ENCODE assay signal across 12 cellular contexts in genomic region chr2:31987454-31987853, GRCh38. TPM values are rescaled to one million over a fixed set of nuclear protein-coding genes. Genes with fewer than 3 reads are reported as not detected.
DNase-seq lines count a peak whose midpoint lies in the region; ATAC-seq and TF ChIP-seq lines count a peak whose summit lies in the region.
"Had no signal": no experiment of that assay in that cellular context is flagged by ENCODE, and none has a peak within 500 bp of the region (broad histone marks: within the 10 kb centered on the region; RNA-seq: fewer than 3 reads in every experiment).

No MANE protein-coding gene starts in this region.

- peaks cover 30 to 55% (median 40%) of the 10 kb centered on the region in 4 donors for H3K4me1 Mint-ChIP-seq in CD4-positive, CD25-positive, alpha-beta regulatory T cell
- peaks cover 6% of the 10 kb centered on the region; the same call in 2 of the 3 replicates for H3K4me1 Mint-ChIP-seq in GM23338

- H3K27me3 Mint-ChIP-seq in CD4-positive, CD25-positive, alpha-beta regulatory T cell = no peaks in the 10 kb centered on the region
- H3K27me3 Mint-ChIP-seq in GM23338 (ENCODE audit: insufficient read depth, low read depth, poor library complexity) = peaks cover 4% of the 10 kb centered on the region
- H3K27me3 Mint-ChIP-seq: T-cell had no signal

- no peak for ATAC-seq in CD4-positive, CD25-positive, alpha-beta regulatory T cell (ENCODE audit: low read depth in 2 of 2)
- ATAC-seq in GM23338 = no peak
- ATAC-seq: left colon, T-cell had no signal

- H3K4me3 ChIP-seq in CD4-positive, CD25-positive, alpha-beta regulatory T cell (ENCODE audit: low read depth, low read length) = no peak overlapping the region
- H3K4me3 ChIP-seq in brain microvascular endothelial cell (ENCODE audit: low read depth, low read length) (no peak overlapping the region), GM23338 (no peak overlapping the region)

- peak overlapping the region in 2 of 3 donors; percentile 18 to 87 for H3K27ac Mint-ChIP-seq in CD4-positive, CD25-positive, alpha-beta regulatory T cell
- no peak overlapping the region for H3K27ac Mint-ChIP-seq in GM23338
- H3K27ac Mint-ChIP-seq: T-cell had no signal

- no peaks in the 10 kb centered on the region for H3K9me3 ChIP-seq in CD4-positive, CD25-positive, alpha-beta regulatory T cell (ENCODE audit: control insufficient read depth in 2 of 2, low read length in 2 of 2)

- peaks cover 100% of the 10 kb centered on the region for H3K79me2 ChIP-seq in GM23338 (replicated peaks; ENCODE audit: insufficient read depth)

- peaks cover 13% of the 10 kb centered on the region for H3K36me3 Mint-ChIP-seq in CD4-positive, CD25-positive, alpha-beta regulatory T cell
- no peaks in the 10 kb centered on the region for H3K36me3 Mint-ChIP-seq in GM23338 (ENCODE audit: low read depth)

- H3K4me2 ChIP-seq in GM23338 = no peak overlapping the region

- H3K4me3 Mint-ChIP-seq in CD4-positive, CD25-positive, alpha-beta regulatory T cell = no peak overlapping the region
- no peak overlapping the region for H3K4me3 Mint-ChIP-seq in GM23338
- H3K4me3 Mint-ChIP-seq: T-cell had no signal

- no peaks in the 10 kb centered on the region for H3K36me3 ChIP-seq in CD4-positive, CD25-positive, alpha-beta regulatory T cell (ENCODE audit: control insufficient read depth, insufficient read depth, low read length)
- H3K36me3 ChIP-seq in brain microvascular endothelial cell (replicated peaks) (no peaks in the 10 kb centered on the region), GM23338 (ENCODE audit: insufficient read depth) (no peaks in the 10 kb centered on the region)

- no peak for TF ChIP-seq CTCF in brain microvascular endothelial cell (IDR thresholded peaks at IDR 0.05; ENCODE audit: low read depth, low read length, missing control alignments)
- no peak for TF ChIP-seq CTCF in GM23338 (conservative IDR thresholded peaks at IDR 0.05; ENCODE audit: low read depth in 2 of 2)

- peaks cover 28% of the 10 kb centered on the region for H4K20me1 ChIP-seq in GM23338 (replicated peaks; ENCODE audit: insufficient read depth)

- no peaks in the 10 kb centered on the region for H3F3A ChIP-seq in GM23338 (replicated peaks; ENCODE audit: low read depth)

- no peaks in the 10 kb centered on the region for H3K27me3 ChIP-seq in CD4-positive, CD25-positive, alpha-beta regulatory T cell (ENCODE audit: control insufficient read depth, insufficient read depth, low read length)
- H3K27me3 ChIP-seq in brain microvascular endothelial cell (replicated peaks) = no peaks in the 10 kb centered on the region
- no peaks in the 10 kb centered on the region for H3K27me3 ChIP-seq in GM23338 (ENCODE audit: insufficient read depth)

- no peak overlapping the region for H2AFZ ChIP-seq in GM23338

- no peak overlapping the region for H3K27ac ChIP-seq in CD4-positive, CD25-positive, alpha-beta regulatory T cell (ENCODE audit: insufficient read depth, low read length, poor library complexity, severe bottlenecking)
- H3K27ac ChIP-seq in brain microvascular endothelial cell = peak overlapping the region; percentile 4
- H3K27ac ChIP-seq in GM23338 (ENCODE audit: low read depth) = no peak overlapping the region

- H3K9me3 Mint-ChIP-seq in CD4-positive, CD25-positive, alpha-beta regulatory T cell = no peaks in the 10 kb centered on the region
- no peaks in the 10 kb centered on the region for H3K9me3 Mint-ChIP-seq in GM23338
- H3K9me3 Mint-ChIP-seq: T-cell had no signal

- in situ Hi-C loops in brain microvascular endothelial cell (cut with HindIII; ENCODE audit: low pct_ligation_motif_present, low sequenced_read_pairs) = no loop called here

- H3K4me1 ChIP-seq in CD4-positive, CD25-positive, alpha-beta regulatory T cell (ENCODE audit: control insufficient read depth, insufficient read depth, low read length, poor library complexity, severe bottlenecking) = peaks cover 6% of the 10 kb centered on the region
- H3K4me1 ChIP-seq in GM23338 (ENCODE audit: insufficient read depth) = no peaks in the 10 kb centered on the region

- no peaks in the 10 kb centered on the region for H3K9me2 ChIP-seq in GM23338 (ENCODE audit: insufficient read depth)

- DNase-seq in CD4-positive, CD25-positive, alpha-beta regulatory T cell = no peak
- DNase-seq in HPDE6-E6E7 (ENCODE audit: extremely low spot score) (peak; percentile 34), brain microvascular endothelial cell (peak; percentile 81), lung microvascular endothelial cell (ENCODE audit: low read depth in 2 of 2) (peak; percentile 75 to 78), NCI-H187 (lab: John Stamatoyannopoulos, UW) (no peak), ecto neural progenitor cell (ENCODE audit: low spot score) (no peak), GM23338 (ENCODE audit: low spot score) (no peak)
- DNase-seq: activated CD8-positive, alpha-beta memory T cell treated with anti-CD3 and anti-CD28 coated beads, Interleukin-2, amount 50 U/mL, for 48 hours; left colon; MM.1S; NCI-H526 treated with DMSO at 0.1 percent for 48 hours; T-cell had no signal

TF ChIP-seq in GM23338, 12 proteins besides CTCF, POLR2A, EP300 and RAD21 (continues in another document):
- TF ChIP-seq JUNB (IDR thresholded peaks at IDR 0.05; ENCODE audit: unreplicated experiment) (no peak), STAT1 (IDR thresholded peaks at IDR 0.05; ENCODE audit: unreplicated experiment) (no peak), CREB1 (CRISPR knock-in tag; IDR thresholded peaks at IDR 0.05; ENCODE audit: low read depth) (no peak), REST (IDR thresholded peaks at IDR 0.05; ENCODE audit: unreplicated experiment) (no peak)

RNA-seq across cellular contexts. Expression of gene MEMO1, which starts 23.4 kb away (rescaled TPM):
- total RNA-seq in CD4-positive, CD25-positive, alpha-beta regulatory T cell = 54.2 TPM
- 10 to 100 TPM; 26.2 to 44.8 (median 37.9) TPM for polyA plus RNA-seq in CD4-positive, CD25-positive, alpha-beta regulatory T cell
- 29.4 and 30.6 TPM in 2 replicates for total RNA-seq in lung microvascular endothelial cell
- total RNA-seq in GM23338 (2014; rRNA removed; shearing (Covaris generic)) = 37.3 and 39.1 TPM in 2 replicates
- 67.0 and 72.4 TPM in 2 replicates for polyA plus RNA-seq in GM23338 (2016; fragmentation: Nextera tagmentation; extraction: Ambion mirVana)

RNA-seq across cellular contexts. Expression of gene DPY30, which starts 52.2 kb away (rescaled TPM):
- 39.4 TPM for total RNA-seq in CD4-positive, CD25-positive, alpha-beta regulatory T cell
- 100 to 1,000 TPM; 202 to 240 (median 210) TPM for polyA plus RNA-seq in CD4-positive, CD25-positive, alpha-beta regulatory T cell
- total RNA-seq in lung microvascular endothelial cell = 48.6 and 51.2 TPM in 2 replicates
- 156 and 176 TPM in 2 replicates for total RNA-seq in GM23338 (2014; rRNA removed; shearing (Covaris generic))
- 518 and 520 TPM in 2 replicates for polyA plus RNA-seq in GM23338 (2016; fragmentation: Nextera tagmentation; extraction: Ambion mirVana)

Comparison
In these comparisons a context has a peak if more than half of its experiments do, and no peak if none do; other contexts are left out.
1. DNase-seq: peak in HPDE6-E6E7 (single experiment), brain microvascular endothelial cell (single experiment) and lung microvascular endothelial cell (2 of 2); none in CD4-positive, CD25-positive, alpha-beta regulatory T cell (0 of 3), NCI-H187 (0 of 2), ecto neural progenitor cell (single experiment) and GM23338 (single experiment).